In the genomic region with DNA sequence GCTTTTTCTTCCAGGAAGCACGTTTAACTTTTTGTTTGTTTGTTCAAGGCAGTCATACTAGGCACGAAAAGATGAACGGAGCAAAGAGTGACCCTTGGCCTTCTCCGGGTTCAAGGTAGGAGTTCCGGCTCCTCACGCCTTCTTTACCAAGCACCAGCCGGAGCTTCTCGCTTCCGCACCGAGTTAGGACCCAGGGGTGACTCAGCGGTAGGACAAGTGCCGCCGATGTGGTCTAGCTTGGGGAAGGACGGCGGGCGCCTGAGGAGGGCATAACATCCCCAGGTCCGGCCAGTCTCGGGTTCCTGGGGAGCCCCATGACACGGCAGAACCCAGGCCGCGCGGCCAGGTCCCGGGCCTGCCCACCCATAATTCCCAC, we compare ENCODE assay signal across 8 cellular contexts. TPM values are rescaled to one million over a fixed set of nuclear protein-coding genes. Genes with fewer than 3 reads are reported as not detected.
A peak's percentile ranks its signal among the peaks of the same experiment; 100 is the strongest.
DNase-seq lines count a peak whose midpoint lies in the region; ATAC-seq, FAIRE-seq and TF ChIP-seq lines count a peak whose summit lies in the region.

No MANE protein-coding gene starts in this region.

- H3K79me2 ChIP-seq in MM.1S (ENCODE audit: low read length) = peaks cover 43% of the 10 kb centered on the region

- peak; percentile 23 for DNase-seq in GM12892 (ENCODE audit: insufficient read length)
- DNase-seq in HCEC 1CT = peak; percentile 67
- peak; percentile 27 for DNase-seq in MM.1S
- DNase-seq in activated CD4-positive, alpha-beta T cell treated with anti-CD3 and anti-CD28 coated beads, Interleukin-2, amount 10 ng/mL, durations not matched to agents 7 days and 5 days = peak; percentile 65
- DNase-seq in epithelial cell of esophagus (ENCODE audit: low read depth) = peak; percentile 74
- DNase-seq in naive thymus-derived CD8-positive, alpha-beta T cell = peak in 4 of 10 donors; percentile 34 to 62 (median 56)
- DNase-seq in thoracic aorta (ENCODE audit: low spot score) = peak; percentile 15
- no peak for DNase-seq in NCI-H524 treated with DMSO at 0.1 percent for 48 hours (lab: John Stamatoyannopoulos, UW)

- no peaks in the 10 kb centered on the region for H3K9me2 ChIP-seq in MM.1S (replicated peaks; ENCODE audit: insufficient read depth, low read length)

- no peak overlapping the region for H2AFZ ChIP-seq in MM.1S (ENCODE audit: low read length)

- CTCF ChIA-PET in activated CD4-positive, alpha-beta T cell treated with anti-CD3 and anti-CD28 coated beads, Interleukin-2, amount 10 ng/mL, durations not matched to agents 7 days and 5 days (lab: Charles Lee) = interaction anchor here (0.6 to 3.6 kb wide), 11 partner anchors 9 to 718 kb away, joined by 3 to 15 read pairs (median 4); a partner anchor contains a TSS

- H3F3A ChIP-seq in MM.1S (ENCODE audit: insufficient read depth, low read length) = peaks cover 17% of the 10 kb centered on the region

- TF ChIP-seq POLR2A in GM12892 (IDR thresholded peaks at IDR 0.05; ENCODE audit: low read depth, low read length) = no peak

- peak overlapping the region; percentile 82; the same call in 1 of the 2 replicates for H3K4me2 ChIP-seq in MM.1S (ENCODE audit: low read depth, low read length)

- FAIRE-seq in GM12892 (lab: Jason Lieb, UNC) = no peak

- H3K4me1 ChIP-seq in MM.1S (ENCODE audit: low read length) = no peaks in the 10 kb centered on the region
- peaks cover 18 to 28% of the 10 kb centered on the region in 2 donors for H3K4me1 ChIP-seq in thoracic aorta (ENCODE audit: control insufficient read depth in 1 of 2, low read depth in 2 of 2)

- H3K27me3 ChIP-seq in MM.1S (replicated peaks; ENCODE audit: insufficient read depth, low read length) (no peaks in the 10 kb centered on the region), thoracic aorta (replicated peaks; ENCODE audit: insufficient read depth) (no peaks in the 10 kb centered on the region)

- no peaks in the 10 kb centered on the region for H3K27me3 Mint-ChIP-seq in activated CD4-positive, alpha-beta T cell treated with anti-CD3 and anti-CD28 coated beads, Interleukin-2, amount 10 ng/mL, durations not matched to agents 7 days and 5 days
- no peaks in the 10 kb centered on the region for H3K27me3 Mint-ChIP-seq in naive thymus-derived CD8-positive, alpha-beta T cell

- no peaks in the 10 kb centered on the region for H3K9me3 ChIP-seq in MM.1S (replicated peaks; ENCODE audit: insufficient read depth, low read length)
- no peaks in the 10 kb centered on the region for H3K9me3 ChIP-seq in thoracic aorta

- no peaks in the 10 kb centered on the region for H3K36me3 ChIP-seq in MM.1S (replicated peaks; ENCODE audit: insufficient read depth, low read length)
- H3K36me3 ChIP-seq in thoracic aorta = peaks cover 3% of the 10 kb centered on the region

- H3K4me3 ChIP-seq in MM.1S (ENCODE audit: low read length) (peak overlapping the region; percentile 82), epithelial cell of esophagus (ENCODE audit: low read length) (peak overlapping the region; percentile 95), thoracic aorta (peak overlapping the region; percentile 93)

- peak overlapping the region; percentile 97 for H3K27ac Mint-ChIP-seq in activated CD4-positive, alpha-beta T cell treated with anti-CD3 and anti-CD28 coated beads, Interleukin-2, amount 10 ng/mL, durations not matched to agents 7 days and 5 days
- peak overlapping the region; percentile 77 to 99 (median 98) for H3K27ac Mint-ChIP-seq in naive thymus-derived CD8-positive, alpha-beta T cell

- peaks cover 25% of the 10 kb centered on the region for H3K36me3 Mint-ChIP-seq in activated CD4-positive, alpha-beta T cell treated with anti-CD3 and anti-CD28 coated beads, Interleukin-2, amount 10 ng/mL, durations not matched to agents 7 days and 5 days (ENCODE audit: low read depth)
- H3K36me3 Mint-ChIP-seq in naive thymus-derived CD8-positive, alpha-beta T cell = peaks cover 0 to 24% (median 0%) of the 10 kb centered on the region in 3 donors

- H4K20me1 ChIP-seq in MM.1S (ENCODE audit: insufficient read depth, low read length) = no peaks in the 10 kb centered on the region

- ATAC-seq in naive thymus-derived CD8-positive, alpha-beta T cell = peak; percentile 21 to 31
- peak; percentile 8 for ATAC-seq in thoracic aorta (ENCODE audit: insufficient number of reproducible peaks, low FRiP score, low read depth)

- TF ChIP-seq CTCF in MM.1S (IDR thresholded peaks at IDR 0.05; ENCODE audit: low read length) (no peak), epithelial cell of esophagus (IDR thresholded peaks at IDR 0.05; ENCODE audit: insufficient read depth, low read depth, low read length, missing control alignments) (no peak), thoracic aorta (IDR thresholded peaks at IDR 0.05) (no peak)

- H3K27ac ChIP-seq in MM.1S (ENCODE audit: low read length) (peak overlapping the region; percentile 76), thoracic aorta (peak overlapping the region; percentile 72 to 90)

- POLR2A ChIA-PET in activated CD4-positive, alpha-beta T cell treated with anti-CD3 and anti-CD28 coated beads, Interleukin-2, amount 10 ng/mL, durations not matched to agents 7 days and 5 days (lab: Charles Lee) = interaction anchor here (0.6 kb wide), 1 partner anchor 30 kb away, joined by 7 read pairs; no protein-coding TSS in a partner anchor
- POLR2A ChIA-PET in naive thymus-derived CD8-positive, alpha-beta T cell (lab: Charles Lee) = interaction anchor here (0.8 to 4.5 kb wide), 20 partner anchors 14 to 913 kb away, joined by 3 to 39 read pairs (median 4); a partner anchor contains a TSS

- H3K4me3 Mint-ChIP-seq in activated CD4-positive, alpha-beta T cell treated with anti-CD3 and anti-CD28 coated beads, Interleukin-2, amount 10 ng/mL, durations not matched to agents 7 days and 5 days = peak overlapping the region; percentile 94
- H3K4me3 Mint-ChIP-seq in naive thymus-derived CD8-positive, alpha-beta T cell = peak overlapping the region; percentile 94 to 99 (median 97)

- H3K4me1 Mint-ChIP-seq in activated CD4-positive, alpha-beta T cell treated with anti-CD3 and anti-CD28 coated beads, Interleukin-2, amount 10 ng/mL, durations not matched to agents 7 days and 5 days = peaks cover 39% of the 10 kb centered on the region
- H3K4me1 Mint-ChIP-seq in naive thymus-derived CD8-positive, alpha-beta T cell = peaks cover 24 to 46% (median 41%) of the 10 kb centered on the region in 4 donors

- no peaks in the 10 kb centered on the region for H3K9me3 Mint-ChIP-seq in activated CD4-positive, alpha-beta T cell treated with anti-CD3 and anti-CD28 coated beads, Interleukin-2, amount 10 ng/mL, durations not matched to agents 7 days and 5 days
- H3K9me3 Mint-ChIP-seq in naive thymus-derived CD8-positive, alpha-beta T cell = no peaks in the 10 kb centered on the region

- peak overlapping the region; percentile 76 for H3K9ac ChIP-seq in MM.1S (ENCODE audit: low read length)

RNA-seq across cellular contexts. Expression of a gene that starts 0.4 kb away (rescaled TPM):
- 130 TPM for polyA plus RNA-seq in GM12892 (2012; ENCODE audit: missing spikeins)
- 100 to 1,000 TPM; 157 to 174 TPM for total RNA-seq in activated CD4-positive, alpha-beta T cell treated with anti-CD3 and anti-CD28 coated beads, Interleukin-2, amount 10 ng/mL, durations not matched to agents 7 days and 5 days
- total RNA-seq in naive thymus-derived CD8-positive, alpha-beta T cell = 10 to 100 TPM; 71.1 to 74.5 TPM
- polyA plus RNA-seq in naive thymus-derived CD8-positive, alpha-beta T cell = 10 to 100 TPM; 73.8 to 93.9 (median 84.6) TPM
- 10 to 100 TPM; 17.3 to 20.1 TPM for total RNA-seq in thoracic aorta

RNA-seq across cellular contexts. Expression of a gene that starts 28.2 kb away (rescaled TPM):
- 1.3 TPM for polyA plus RNA-seq in GM12892 (2012; ENCODE audit: missing spikeins)
- 1 to 10 TPM; 1.5 to 1.9 TPM for total RNA-seq in activated CD4-positive, alpha-beta T cell treated with anti-CD3 and anti-CD28 coated beads, Interleukin-2, amount 10 ng/mL, durations not matched to agents 7 days and 5 days
- 1 to 10 TPM; 2.2 to 2.5 TPM for total RNA-seq in naive thymus-derived CD8-positive, alpha-beta T cell
- 1 to 10 TPM in 2 of 3 donors, under 1 TPM in 1; 0.43 to 1.6 (median 1.2) TPM for polyA plus RNA-seq in naive thymus-derived CD8-positive, alpha-beta T cell
- 100 to 1,000 TPM; 225 to 231 TPM for total RNA-seq in thoracic aorta

RNA-seq across cellular contexts. Expression of a gene that starts 40.5 kb away (rescaled TPM):
- polyA plus RNA-seq in GM12892 (2012; ENCODE audit: missing spikeins) = 0.21 TPM
- total RNA-seq in activated CD4-positive, alpha-beta T cell treated with anti-CD3 and anti-CD28 coated beads, Interleukin-2, amount 10 ng/mL, durations not matched to agents 7 days and 5 days = not detected
- total RNA-seq in naive thymus-derived CD8-positive, alpha-beta T cell = not detected
- under 1 TPM in 1 of 3 donors, not detected in 2; 0.22 TPM for polyA plus RNA-seq in naive thymus-derived CD8-positive, alpha-beta T cell
- total RNA-seq in thoracic aorta = 1 to 10 TPM; 4.2 to 6.1 TPM

RNA-seq across cellular contexts. Expression of a gene that starts 57.8 kb away (rescaled TPM):
- 4.3 TPM for polyA plus RNA-seq in GM12892 (2012; ENCODE audit: missing spikeins)
- total RNA-seq in activated CD4-positive, alpha-beta T cell treated with anti-CD3 and anti-CD28 coated beads, Interleukin-2, amount 10 ng/mL, durations not matched to agents 7 days and 5 days = 10 to 100 TPM; 12.4 to 14.0 TPM
- 10 to 100 TPM; 12.7 to 14.1 TPM for total RNA-seq in naive thymus-derived CD8-positive, alpha-beta T cell
- polyA plus RNA-seq in naive thymus-derived CD8-positive, alpha-beta T cell = 10 to 100 TPM in 1 of 3 donors, 1 to 10 TPM in 2; 4.3 to 10.7 (median 8.6) TPM
- 1 to 10 TPM; 3.1 to 7.7 TPM for total RNA-seq in thoracic aorta

Comparison
In these comparisons a context has a peak if more than half of its experiments do, and no peak if none do; other contexts are left out.
1. RNA of a gene that starts 28.2 kb away (total RNA-seq): 225 to 231 TPM in thoracic aorta; 2.2 to 2.5 TPM in naive thymus-derived CD8-positive, alpha-beta T cell and 1.5 to 1.9 TPM in activated CD4-positive, alpha-beta T cell treated with anti-CD3 and anti-CD28 coated beads, Interleukin-2, amount 10 ng/mL, durations not matched to agents 7 days and 5 days; every median in the first group is over 10 times any median in the second.
2. RNA of a gene that starts 40.5 kb away (total RNA-seq): 4.2 to 6.1 TPM in thoracic aorta; not detected in activated CD4-positive, alpha-beta T cell treated with anti-CD3 and anti-CD28 coated beads, Interleukin-2, amount 10 ng/mL, durations not matched to agents 7 days and 5 days and not detected in naive thymus-derived CD8-positive, alpha-beta T cell; every median in the first group is over 4 times any median in the second.
3. Peak in every context shown above with its lines, with median percentiles within 50 percentile points of each other: H3K4me3 ChIP-seq.